ENCODE assay signal across 8 cellular contexts in genomic region chr4:87975466-87975865, GRCh38. TPM values are rescaled to one million over a fixed set of nuclear protein-coding genes. Genes with fewer than 3 reads are reported as not detected.
DNase-seq lines count a peak whose midpoint lies in the region; ATAC-seq and TF ChIP-seq lines count a peak whose summit lies in the region.

TSS of gene SPP1 (plus strand) at chr4:87975714. CDS start at chr4:87976896, 1,182 bp downstream.

- H3K9ac ChIP-seq in ES-I3 (ENCODE audit: low read depth, low read length), result peak within 1 kb of the TSS; percentile 61
- peak within 1 kb of the TSS; percentile 26 for H3K9ac ChIP-seq in Loucy (ENCODE audit: low read depth, low read length, poor library complexity, severe bottlenecking)
- H3K9ac ChIP-seq in PC-3 (ENCODE audit: low read length), result no peak within 1 kb of the TSS

- 0 out of 2 replicates have a peak, but pooled peaks cover 2% of the 10 kb centered on the region for H3F3A ChIP-seq in Loucy (ENCODE audit: low read depth)
- no peaks in the 10 kb centered on the region for H3F3A ChIP-seq in PC-3 (ENCODE audit: low read length, unreplicated experiment)

- ATAC-seq in GM21515 (IDR thresholded peaks at IDR 0.05; ENCODE audit: unreplicated experiment) (peak; percentile 65), PC-3 (no peak)
- peak; percentile 81 for ATAC-seq in activated CD8-positive, alpha-beta T cell treated with anti-CD3 and anti-CD28 coated beads, Interleukin-2, amount 10 ng/mL, durations not matched to agents 7 days and 5 days

- H3K79me2 ChIP-seq in Loucy (ENCODE audit: insufficient read depth, low read length), result no peaks in the 10 kb centered on the region
- H3K79me2 ChIP-seq in PC-3 (ENCODE audit: low read length), result no peaks in the 10 kb centered on the region

- BruUV-seq in PC-3 (replicated peaks; lab: Mats Ljungman, UMichigan), result no TSS peak

- H3K4me2 ChIP-seq in Loucy (ENCODE audit: low read depth, low read length, poor library complexity, severe bottlenecking) (peak within 1 kb of the TSS; percentile 69), PC-3 (ENCODE audit: low read length) (no peak within 1 kb of the TSS)

- no peaks in the 10 kb centered on the region for H3K36me3 Mint-ChIP-seq in activated CD8-positive, alpha-beta T cell treated with anti-CD3 and anti-CD28 coated beads, Interleukin-2, amount 10 ng/mL, durations not matched to agents 7 days and 5 days (ENCODE audit: low read depth)

- peaks cover 20% of the 10 kb centered on the region for H3K4me1 ChIP-seq in ES-I3 (ENCODE audit: insufficient read depth, low read length)
- peaks cover 20% of the 10 kb centered on the region for H3K4me1 ChIP-seq in Loucy (ENCODE audit: insufficient read depth, low read length, poor library complexity, severe bottlenecking)
- H3K4me1 ChIP-seq in iPS DF 6.9 (ENCODE audit: control insufficient read depth, insufficient read depth, low read length), result no peaks in the 10 kb centered on the region
- H3K4me1 ChIP-seq in PC-3 (ENCODE audit: insufficient read depth, low read length), result peaks cover 14% of the 10 kb centered on the region; the same call in 1 of the 2 replicates

- intact Hi-C loops in PC-3 (cut with micrococcal nuclease), result loop anchor here (10.0 kb wide), 1 partner anchor 301 kb away; no protein-coding TSS in a partner anchor

- no peaks in the 10 kb centered on the region for H3K9me3 ChIP-seq in ES-I3 (ENCODE audit: control insufficient read depth, insufficient read depth, low read length)
- H3K9me3 ChIP-seq in Loucy (ENCODE audit: insufficient read depth, low read depth, low read length), result no peaks in the 10 kb centered on the region
- H3K9me3 ChIP-seq in iPS DF 6.9 (ENCODE audit: control insufficient read depth, insufficient read depth, low read length), result no peaks in the 10 kb centered on the region
- H3K9me3 ChIP-seq in PC-3 (ENCODE audit: low read length), result no peaks in the 10 kb centered on the region

- peaks cover 7% of the 10 kb centered on the region for H3K4me1 Mint-ChIP-seq in activated CD8-positive, alpha-beta T cell treated with anti-CD3 and anti-CD28 coated beads, Interleukin-2, amount 10 ng/mL, durations not matched to agents 7 days and 5 days (ENCODE audit: low read depth)

- H3K27me3 ChIP-seq in Loucy (ENCODE audit: insufficient read depth, low read length, poor library complexity, severe bottlenecking) (no peaks in the 10 kb centered on the region), iPS DF 6.9 (ENCODE audit: control insufficient read depth, insufficient read depth, low read length) (no peaks in the 10 kb centered on the region), PC-3 (ENCODE audit: low read length) (no peaks in the 10 kb centered on the region)

- no peak within 1 kb of the TSS for H3K27ac Mint-ChIP-seq in activated CD8-positive, alpha-beta T cell treated with anti-CD3 and anti-CD28 coated beads, Interleukin-2, amount 10 ng/mL, durations not matched to agents 7 days and 5 days

- DNase-seq in activated CD8-positive, alpha-beta T cell treated with anti-CD3 and anti-CD28 coated beads, Interleukin-2, amount 10 ng/mL, durations not matched to agents 7 days and 5 days, result peak; percentile 37
- DNase-seq in iPS DF 6.9 (ENCODE audit: low read depth, low spot score) (peak; percentile 67), PC-3 (no peak)
- DNase-seq in stimulated activated CD8-positive, alpha-beta memory T cell treated with anti-CD3 and anti-CD28 coated beads, Interleukin-4, amount 100 ng/mL, for 48 hours, result peak; percentile 34
- no peak for DNase-seq in activated effector memory CD4-positive, alpha-beta T cell treated with Interleukin-2 at 50 U/mL for 16 hours

- no peaks in the 10 kb centered on the region for H3K9me3 Mint-ChIP-seq in activated CD8-positive, alpha-beta T cell treated with anti-CD3 and anti-CD28 coated beads, Interleukin-2, amount 10 ng/mL, durations not matched to agents 7 days and 5 days (ENCODE audit: insufficient read depth)

- H3K9me2 ChIP-seq in Loucy (replicated peaks; ENCODE audit: low read depth, low read length) (no peaks in the 10 kb centered on the region), PC-3 (replicated peaks; ENCODE audit: low read length) (no peaks in the 10 kb centered on the region)

- H3K4me3 ChIP-seq in Loucy (ENCODE audit: low read length, poor library complexity, severe bottlenecking) (peak within 1 kb of the TSS; percentile 66), iPS DF 6.9 (ENCODE audit: low read length) (no peak within 1 kb of the TSS), PC-3 (ENCODE audit: low read length) (no peak within 1 kb of the TSS)

- no peak within 1 kb of the TSS for H3K4me3 Mint-ChIP-seq in activated CD8-positive, alpha-beta T cell treated with anti-CD3 and anti-CD28 coated beads, Interleukin-2, amount 10 ng/mL, durations not matched to agents 7 days and 5 days

- H3K27ac ChIP-seq in iPS DF 6.9 (ENCODE audit: low read length) (no peak within 1 kb of the TSS), PC-3 (ENCODE audit: low read length) (no peak within 1 kb of the TSS)

- H3K27me3 Mint-ChIP-seq in activated CD8-positive, alpha-beta T cell treated with anti-CD3 and anti-CD28 coated beads, Interleukin-2, amount 10 ng/mL, durations not matched to agents 7 days and 5 days (ENCODE audit: low read depth), result peaks cover 36% of the 10 kb centered on the region

- H2AFZ ChIP-seq in Loucy (ENCODE audit: low read length) (peak within 1 kb of the TSS; percentile 16; the same call in 1 of the 2 replicates), PC-3 (ENCODE audit: low read length) (no peak within 1 kb of the TSS)

- TF ChIP-seq CTCF in Loucy (conservative IDR thresholded peaks at IDR 0.05; ENCODE audit: low read length), result peak; percentile 15; the same call in 1 of the 2 replicates
- no peak for TF ChIP-seq CTCF in PC-3 (conservative IDR thresholded peaks at IDR 0.05; ENCODE audit: low read depth, low read length)

- H3K36me3 ChIP-seq in ES-I3 (ENCODE audit: insufficient read depth, low read length) (peaks cover 9% of the 10 kb centered on the region), Loucy (ENCODE audit: insufficient read depth, low read length) (no peaks in the 10 kb centered on the region), iPS DF 6.9 (ENCODE audit: control insufficient read depth, insufficient read depth, low read length) (no peaks in the 10 kb centered on the region), PC-3 (ENCODE audit: low read depth, low read length) (no peaks in the 10 kb centered on the region; the same call in 1 of the 2 replicates)

- POLR2A ChIA-PET in activated CD8-positive, alpha-beta T cell treated with anti-CD3 and anti-CD28 coated beads, Interleukin-2, amount 10 ng/mL, durations not matched to agents 7 days and 5 days (lab: Charles Lee), result no interaction called here
- POLR2A ChIA-PET in PC-3 (lab: Charles Lee; ENCODE audit: unreplicated experiment), result no interaction called here

- WGBS in iPS DF 6.9 (ENCODE audit: insufficient coverage, insufficient read length), result no CpG with 5 or more reads among the region's 8 CpGs

- CTCF ChIA-PET in activated CD8-positive, alpha-beta T cell treated with anti-CD3 and anti-CD28 coated beads, Interleukin-2, amount 10 ng/mL, durations not matched to agents 7 days and 5 days (lab: Charles Lee), result interaction anchor here (0.7 to 2.4 kb wide), 4 partner anchors 10 to 123 kb away, joined by 3 to 17 read pairs (median 9); no protein-coding TSS in a partner anchor
- CTCF ChIA-PET in PC-3 (lab: Charles Lee), result no interaction called here

- no peaks in the 10 kb centered on the region for H4K20me1 ChIP-seq in Loucy (ENCODE audit: insufficient read depth, low read length, poor library complexity, severe bottlenecking)
- H4K20me1 ChIP-seq in PC-3 (ENCODE audit: low read length), result no peaks in the 10 kb centered on the region

RNA-seq across cellular contexts. Expression of gene SPP1, which starts in this region (rescaled TPM):
- not detected for total RNA-seq in activated CD8-positive, alpha-beta T cell treated with anti-CD3 and anti-CD28 coated beads, Interleukin-2, amount 10 ng/mL, durations not matched to agents 7 days and 5 days
- not detected in 2 replicates for total RNA-seq in PC-3 (2014; rRNA removed)

Comparison
In these comparisons a context has a peak if more than half of its experiments do, and no peak if none do; other contexts are left out.
1. Peak in DNase-seq and ATAC-seq in activated CD8-positive, alpha-beta T cell treated with anti-CD3 and anti-CD28 coated beads, Interleukin-2, amount 10 ng/mL, durations not matched to agents 7 days and 5 days; RNA of the gene not detected or under 1 TPM.
2. DNase-seq: peak in iPS DF 6.9 (single experiment) and stimulated activated CD8-positive, alpha-beta memory T cell treated with anti-CD3 and anti-CD28 coated beads, Interleukin-4, amount 100 ng/mL, for 48 hours (single experiment); none in PC-3 (single experiment) and activated effector memory CD4-positive, alpha-beta T cell treated with Interleukin-2 at 50 U/mL for 16 hours (single experiment).